19 cellular contexts compared by ENCODE assay signal in genomic region chr3:175511219-175511780, GRCh38.
DNase-seq lines count a peak whose midpoint lies in the region; TF ChIP-seq lines count a peak whose summit lies in the region.
"Had no signal": no experiment of that assay in that cellular context is flagged by ENCODE, and none has a peak within 500 bp of the region (broad histone marks: within the 10 kb centered on the region; RNA-seq: fewer than 3 reads in every experiment).

No MANE protein-coding gene starts in this region.

- peaks cover 4% of the 10 kb centered on the region for H3K4me1 ChIP-seq in BE2C

- peaks cover 17% of the 10 kb centered on the region for H3K9me3 Mint-ChIP-seq in progenitor cell of endocrine pancreas (ENCODE audit: low read depth)
- H3K9me3 Mint-ChIP-seq: CD4-positive, alpha-beta T cell; H9; HFFc6 had no signal

- TF ChIP-seq CTCF in astrocyte of the spinal cord (IDR thresholded peaks at IDR 0.05; ENCODE audit: low read depth, low read length) = no peak
- no peak for TF ChIP-seq CTCF in progenitor cell of endocrine pancreas (IDR thresholded peaks at IDR 0.05; ENCODE audit: unreplicated experiment)
- TF ChIP-seq CTCF in brain microvascular endothelial cell (IDR thresholded peaks at IDR 0.05; ENCODE audit: low read depth, low read length, missing control alignments) = no peak
- TF ChIP-seq CTCF in BE2C (IDR thresholded peaks at IDR 0.05; ENCODE audit: low read depth, low read length) = no peak

- H3K27ac Mint-ChIP-seq in progenitor cell of endocrine pancreas = peak overlapping the region; percentile 63
- H3K27ac Mint-ChIP-seq: B cell; CD14-positive monocyte; CD4-positive, alpha-beta T cell; CD8-positive, alpha-beta memory T cell; H9; HFFc6 had no signal

- H3K36me3 ChIP-seq in brain microvascular endothelial cell (replicated peaks) = no peaks in the 10 kb centered on the region
- H3K36me3 ChIP-seq in BE2C = no peaks in the 10 kb centered on the region

- no peak overlapping the region for H3K27ac ChIP-seq in brain microvascular endothelial cell
- H3K27ac ChIP-seq: BLaER1 treated with 17β-estradiol and CSF1 and Interleukin-3, amounts not matched to agents 10 nM and 100 nM; GM23248 had no signal

- H3K4me3 ChIP-seq in astrocyte of the spinal cord (ENCODE audit: low read depth, low read length) (no peak overlapping the region), brain microvascular endothelial cell (ENCODE audit: low read depth, low read length) (no peak overlapping the region), BE2C (ENCODE audit: low read depth, low read length) (no peak overlapping the region)
- H3K4me3 ChIP-seq: BLaER1 treated with 17β-estradiol and CSF1 and Interleukin-3, amounts not matched to agents 10 nM and 100 nM; GM12878; GM23248 had no signal

- H3K27me3 ChIP-seq in brain microvascular endothelial cell (replicated peaks) (no peaks in the 10 kb centered on the region), BE2C (no peaks in the 10 kb centered on the region)
- H3K27me3 ChIP-seq: BLaER1 treated with 17β-estradiol and CSF1 and Interleukin-3, amounts not matched to agents 10 nM and 100 nM had no signal

- DNase-seq in HEK293T (ENCODE audit: extremely low spot score) (no peak), astrocyte of the spinal cord (ENCODE audit: low read depth, low spot score) (peak; percentile 25), progenitor cell of endocrine pancreas (ENCODE audit: low spot score, unreplicated experiment) (no peak), brain microvascular endothelial cell (no peak), cerebellar cortex (ENCODE audit: low spot score) (no peak), BE2C (no peak)
- DNase-seq: CD4-positive, alpha-beta T cell; CD8-positive, alpha-beta memory T cell; DMS 273 treated with DMSO at 0.1 percent for 48 hours; DMS79; EL; GDM1; GM23248; H9; HFFc6 had no signal

- no peak overlapping the region for H3K4me3 Mint-ChIP-seq in progenitor cell of endocrine pancreas (ENCODE audit: low read depth)
- H3K4me3 Mint-ChIP-seq: B cell; CD14-positive monocyte; CD4-positive, alpha-beta T cell; CD8-positive, alpha-beta memory T cell; H9; HFFc6 had no signal

- H3K4me1 Mint-ChIP-seq in progenitor cell of endocrine pancreas (ENCODE audit: low read depth) = peaks cover 31% of the 10 kb centered on the region
- H3K4me1 Mint-ChIP-seq: B cell; CD14-positive monocyte; CD8-positive, alpha-beta memory T cell had no signal

- CTCF ChIA-PET in HEK293T (lab: Yijun Ruan, JAX) = no interaction called here

- POLR2A ChIA-PET in HEK293T (lab: Yijun Ruan, JAX) = no interaction called here

- H3K9me3 ChIP-seq in BE2C = no peaks in the 10 kb centered on the region

- H3K27me3 Mint-ChIP-seq in progenitor cell of endocrine pancreas = no peaks in the 10 kb centered on the region
- H3K27me3 Mint-ChIP-seq: B cell; CD4-positive, alpha-beta T cell; CD8-positive, alpha-beta memory T cell had no signal

- in situ Hi-C loops in astrocyte of the spinal cord (cut with HindIII; ENCODE audit: low sequenced_read_pairs) (no loop called here), brain microvascular endothelial cell (cut with HindIII; ENCODE audit: low pct_ligation_motif_present, low sequenced_read_pairs) (no loop called here)

- H3K36me3 Mint-ChIP-seq in progenitor cell of endocrine pancreas (ENCODE audit: insufficient read depth) = peaks cover 2% of the 10 kb centered on the region
- H3K36me3 Mint-ChIP-seq: CD14-positive monocyte; CD8-positive, alpha-beta memory T cell had no signal

TF ChIP-seq in HEK293T, 16 proteins besides CTCF, POLR2A, EP300 and RAD21:
- TF ChIP-seq TARDBP (IDR thresholded peaks at IDR 0.05) (no peak), HDGF (IDR thresholded peaks at IDR 0.05; ENCODE audit: borderline replicate concordance) (no peak), PKNOX1 (IDR thresholded peaks at IDR 0.05) (peak; percentile 38), BHLHE40 (IDR thresholded peaks at IDR 0.05; ENCODE audit: borderline replicate concordance) (no peak), FOXK2 (IDR thresholded peaks at IDR 0.05) (no peak)
TF ChIP-seq in HEK293T: peak in this region for 1.
